1 cellular context compared by ENCODE assay signal in genomic region chr19:52172347-52172746, GRCh38.
TF ChIP-seq lines count a peak whose summit lies in the region.

No MANE protein-coding gene starts in this region.

TF ChIP-seq in GM23338, 12 proteins besides CTCF, POLR2A, EP300 and RAD21 (continued from another document):
- TF ChIP-seq ZNF462 (CRISPR knock-in tag; IDR thresholded peaks at IDR 0.05): no peak
- no peak for TF ChIP-seq ZNF114 (CRISPR knock-in tag; IDR thresholded peaks at IDR 0.05)
- TF ChIP-seq CREB1 (CRISPR knock-in tag; IDR thresholded peaks at IDR 0.05; ENCODE audit: low read depth): no peak
- TF ChIP-seq POLR2AphosphoS5 (IDR thresholded peaks at IDR 0.05; ENCODE audit: low read depth): no peak
- no peak for TF ChIP-seq JUNB (IDR thresholded peaks at IDR 0.05; ENCODE audit: unreplicated experiment)
- TF ChIP-seq REST (IDR thresholded peaks at IDR 0.05; ENCODE audit: unreplicated experiment): no peak
TF ChIP-seq in GM23338: peak in this region for 0.
